In the genomic region with DNA sequence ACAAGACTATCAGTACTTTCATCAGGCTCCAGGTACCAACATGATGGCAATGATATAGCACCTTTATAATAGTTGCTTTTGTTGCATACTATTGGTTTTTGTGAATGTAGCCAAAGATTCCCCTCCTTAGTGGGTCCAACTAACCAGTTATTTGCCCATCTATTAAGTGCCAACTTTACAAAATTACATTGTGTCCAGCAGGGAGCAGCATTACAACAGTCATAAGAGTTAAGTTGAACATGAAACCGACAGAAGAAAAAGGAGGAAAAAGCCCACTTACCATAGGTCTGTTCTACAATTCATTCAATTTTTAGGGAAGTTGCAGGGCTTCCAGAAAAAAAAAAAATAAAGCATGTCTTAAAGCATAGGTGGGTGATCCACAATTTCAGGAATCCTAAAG, we compare ENCODE assay signal across 8 cellular contexts. TPM values are rescaled to one million over a fixed set of nuclear protein-coding genes. Genes with fewer than 3 reads are reported as not detected.
DNase-seq lines count a peak whose midpoint lies in the region; ATAC-seq and TF ChIP-seq lines count a peak whose summit lies in the region.

No MANE protein-coding gene starts in this region.

- H3K4me3 ChIP-seq in OCI-LY7 (ENCODE audit: low read depth, low read length, poor library complexity, severe bottlenecking) (no peak overlapping the region), foreskin fibroblast (ENCODE audit: low read depth in 1 of 2, low read length in 2 of 2) (no peak overlapping the region), tibial artery (no peak overlapping the region)

- H3K9me3 ChIP-seq in OCI-LY7 (ENCODE audit: low read length) (no peaks in the 10 kb centered on the region), tibial artery (no peaks in the 10 kb centered on the region)

- TF ChIP-seq CTCF in OCI-LY7 (conservative IDR thresholded peaks at IDR 0.05; ENCODE audit: low read length) (peak; percentile 74), foreskin fibroblast (IDR thresholded peaks at IDR 0.05; ENCODE audit: low read depth, low read length) (peak; percentile 48), tibial artery (IDR thresholded peaks at IDR 0.05) (peak; percentile 9 to 23)

- POLR2A ChIA-PET in OCI-LY7 (lab: Charles Lee) = interaction anchor here (1.0 kb wide), 1 partner anchor 22 kb away, joined by 3 read pairs; a partner anchor contains a TSS

- no peaks in the 10 kb centered on the region for H3K27me3 ChIP-seq in tibial artery

- peaks cover 4% of the 10 kb centered on the region for H3K36me3 ChIP-seq in OCI-LY7 (ENCODE audit: insufficient read depth, low read length)
- no peaks in the 10 kb centered on the region for H3K36me3 ChIP-seq in tibial artery

- H2AFZ ChIP-seq in OCI-LY7 (ENCODE audit: low read length) = no peak overlapping the region

- peak; percentile 18 for DNase-seq in CMK (ENCODE audit: low read depth)
- peak; percentile 56 for DNase-seq in H4 (ENCODE audit: low spot score)
- peak; percentile 26 for DNase-seq in OCI-LY7 (ENCODE audit: low spot score)
- DNase-seq in foreskin fibroblast = peak; percentile 34 to 72
- DNase-seq in tibial artery = no peak

- CTCF ChIA-PET in OCI-LY7 (lab: Charles Lee; ENCODE audit: unreplicated experiment) = no interaction called here

- H3K27ac ChIP-seq in OCI-LY7 (ENCODE audit: low read depth, low read length, poor library complexity, severe bottlenecking) = no peak overlapping the region
- no peak overlapping the region for H3K27ac ChIP-seq in tibial artery

- ATAC-seq in HG03432 (IDR thresholded peaks at IDR 0.05; ENCODE audit: unreplicated experiment) (no peak), GM21423 (IDR thresholded peaks at IDR 0.05; ENCODE audit: unreplicated experiment) (no peak), GM18861 (IDR thresholded peaks at IDR 0.05; ENCODE audit: unreplicated experiment) (no peak)

- H3K79me2 ChIP-seq in OCI-LY7 (ENCODE audit: insufficient read depth, low read depth, low read length) = peaks cover 6% of the 10 kb centered on the region; the same call in 1 of the 2 replicates

- H3K9me2 ChIP-seq in OCI-LY7 (ENCODE audit: insufficient read depth, low read length) = no peaks in the 10 kb centered on the region

- no peaks in the 10 kb centered on the region for H3K4me1 ChIP-seq in OCI-LY7 (ENCODE audit: insufficient read depth, low read length, poor library complexity, severe bottlenecking)
- peaks cover 0 to 5% (median 2%) of the 10 kb centered on the region in 4 donors for H3K4me1 ChIP-seq in tibial artery

- intact Hi-C loops in OCI-LY7 (cut with micrococcal nuclease; ENCODE audit: unreplicated experiment) = no loop called here
- intact Hi-C loops in tibial artery (cut with DNase I; ENCODE audit: low total_unique reads) = no loop called here

- H4K20me1 ChIP-seq in OCI-LY7 (ENCODE audit: insufficient read depth, low read length) = no peaks in the 10 kb centered on the region; the same call in none of the 2 replicates

- no TSS peak for BruUV-seq in OCI-LY7 (replicated peaks; lab: Mats Ljungman, UMichigan)

- H3K4me2 ChIP-seq in OCI-LY7 (ENCODE audit: low read length) = no peak overlapping the region

RNA-seq across cellular contexts. Expression of a gene that starts 21.6 kb away (rescaled TPM):
- total RNA-seq in H4 (2014; rRNA removed; shearing (Covaris generic)) = 44.4 and 101 TPM in 2 replicates
- 15.8 and 27.9 TPM in 2 replicates for total RNA-seq in OCI-LY7 (2014; rRNA removed; shearing (Covaris generic))
- total RNA-seq in OCI-LY7 (2022) = 28.9 and 37.3 TPM in 2 replicates

RNA-seq across cellular contexts. Expression of a gene that starts 21.7 kb away (rescaled TPM):
- total RNA-seq in H4 (2014; rRNA removed; shearing (Covaris generic)) = 40.6 and 52.8 TPM in 2 replicates
- 27.6 and 27.9 TPM in 2 replicates for total RNA-seq in OCI-LY7 (2014; rRNA removed; shearing (Covaris generic))
- 28.3 and 32.7 TPM in 2 replicates for total RNA-seq in OCI-LY7 (2022)

Comparison
In these comparisons a context has a peak if more than half of its experiments do, and no peak if none do; other contexts are left out.
1. DNase-seq: peak in CMK (single experiment), H4 (single experiment), OCI-LY7 (single experiment) and foreskin fibroblast (2 of 2); none in tibial artery (0 of 2).
2. CTCF ChIP-seq: peak in every context shown above with its lines; median percentile 74 in OCI-LY7; 48 in foreskin fibroblast; 16 in tibial artery.